ENCODE assay signal across 13 cellular contexts in the genomic region with DNA sequence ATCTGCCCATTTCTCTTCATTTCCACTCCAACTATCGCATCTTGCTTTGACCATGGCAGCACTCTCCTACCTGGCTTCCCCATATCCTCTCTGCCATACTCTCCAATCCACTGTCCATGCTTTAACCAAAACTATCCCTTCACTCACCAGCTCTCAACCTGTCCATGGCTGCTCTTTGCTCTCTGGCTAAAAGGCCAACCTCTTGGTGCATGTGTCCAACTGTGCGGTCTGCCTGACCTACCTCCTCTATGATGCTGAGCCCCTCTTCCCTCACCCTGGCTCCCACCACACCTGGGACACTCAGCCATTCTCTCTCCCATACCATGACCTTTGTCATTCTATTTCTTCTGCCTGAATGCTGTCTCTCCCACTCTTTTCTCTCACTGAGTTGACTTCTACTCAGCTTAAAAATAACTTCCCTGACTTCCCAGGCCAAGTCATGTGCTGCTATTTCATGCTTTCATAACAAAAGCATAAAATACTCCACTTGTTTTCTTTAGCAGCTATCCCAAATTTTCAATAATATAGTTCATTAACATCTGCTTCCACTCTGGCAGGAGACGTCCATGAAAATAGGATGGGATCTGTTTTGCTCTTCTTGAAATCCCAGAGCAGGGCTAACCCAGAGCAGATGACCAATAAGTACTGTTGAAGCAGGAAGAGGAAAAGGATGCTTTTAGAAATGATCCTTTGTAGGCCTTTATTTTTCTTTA.
"Had no signal": no experiment of that assay in that cellular context is flagged by ENCODE, and none has a peak within 500 bp of the region (broad histone marks: within the 10 kb centered on the region; RNA-seq: fewer than 3 reads in every experiment).

No MANE protein-coding gene starts in this region.

- H3K4me3 ChIP-seq: lower lobe of right lung, right atrium auricular region, SK-N-MC, smooth muscle cell, transverse colon had no signal

- H3K27ac Mint-ChIP-seq: activated B cell treated with CpG ODN at 0.5 μM for 24 hours, mesothelial cell of epicardium had no signal

- FAIRE-seq: endothelial cell of umbilical vein had no signal

- H3K4me1 ChIP-seq: lower lobe of right lung had no signal

- H3K4me3 Mint-ChIP-seq: activated B cell treated with CpG ODN at 0.5 μM for 24 hours, mesothelial cell of epicardium had no signal

- H3K9me3 ChIP-seq: lower lobe of right lung, neutrophil, right atrium auricular region, transverse colon had no signal

- H3K4me1 Mint-ChIP-seq: mesothelial cell of epicardium had no signal

- H3K27ac ChIP-seq: lower lobe of right lung, neutrophil, right atrium auricular region, SK-N-MC had no signal

- DNase-seq: activated B cell treated with CpG ODN at 0.5 μM for 24 hours; activated naive CD4-positive, alpha-beta T cell treated with anti-CD3 and anti-CD28 coated beads, Interleukin-2, amount 50 U/mL, for 16 hours; activated T-cell treated with anti-CD3 and anti-CD28 coated beads, Interleukin-2, amount 50 U/mL, for 1 hour; amniotic stem cell; lower lobe of right lung; T-helper 1 cell; transverse colon had no signal

- H3K9me3 Mint-ChIP-seq: activated B cell treated with CpG ODN at 0.5 μM for 24 hours, mesothelial cell of epicardium had no signal

- H3K27me3 Mint-ChIP-seq: activated B cell treated with CpG ODN at 0.5 μM for 24 hours had no signal

- H3K36me3 ChIP-seq: lower lobe of right lung, neutrophil, right atrium auricular region, transverse colon had no signal

- H3K27me3 ChIP-seq: neutrophil, right atrium auricular region, transverse colon had no signal
